In the genomic region with DNA sequence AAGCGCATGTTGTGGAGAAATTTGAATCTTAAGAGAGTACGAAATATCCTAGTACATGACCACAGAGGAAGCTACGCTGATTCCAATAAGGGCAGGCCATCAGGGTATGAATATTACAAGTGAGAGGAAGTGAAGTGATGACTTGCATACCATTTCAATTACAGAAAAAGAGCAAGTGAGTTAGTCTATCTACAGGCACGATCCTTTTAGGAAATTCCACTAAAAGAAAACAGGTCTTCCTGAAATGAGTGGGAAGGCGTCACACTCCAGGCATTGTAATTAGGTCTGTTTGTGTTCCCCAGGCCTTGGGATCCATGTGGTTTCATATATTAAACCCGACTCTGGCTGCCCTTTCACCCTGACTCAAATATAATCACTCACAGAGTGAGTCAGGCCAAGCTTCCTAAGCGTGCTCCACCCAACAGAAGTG, we compare ENCODE assay signal across 1 cellular context.
TF ChIP-seq lines count a peak whose summit lies in the region.

No MANE protein-coding gene starts in this region.

TF ChIP-seq in HEK293, 187 proteins besides CTCF, POLR2A, EP300 and RAD21 (continued from another document):
- TF ChIP-seq, protein P1, sequence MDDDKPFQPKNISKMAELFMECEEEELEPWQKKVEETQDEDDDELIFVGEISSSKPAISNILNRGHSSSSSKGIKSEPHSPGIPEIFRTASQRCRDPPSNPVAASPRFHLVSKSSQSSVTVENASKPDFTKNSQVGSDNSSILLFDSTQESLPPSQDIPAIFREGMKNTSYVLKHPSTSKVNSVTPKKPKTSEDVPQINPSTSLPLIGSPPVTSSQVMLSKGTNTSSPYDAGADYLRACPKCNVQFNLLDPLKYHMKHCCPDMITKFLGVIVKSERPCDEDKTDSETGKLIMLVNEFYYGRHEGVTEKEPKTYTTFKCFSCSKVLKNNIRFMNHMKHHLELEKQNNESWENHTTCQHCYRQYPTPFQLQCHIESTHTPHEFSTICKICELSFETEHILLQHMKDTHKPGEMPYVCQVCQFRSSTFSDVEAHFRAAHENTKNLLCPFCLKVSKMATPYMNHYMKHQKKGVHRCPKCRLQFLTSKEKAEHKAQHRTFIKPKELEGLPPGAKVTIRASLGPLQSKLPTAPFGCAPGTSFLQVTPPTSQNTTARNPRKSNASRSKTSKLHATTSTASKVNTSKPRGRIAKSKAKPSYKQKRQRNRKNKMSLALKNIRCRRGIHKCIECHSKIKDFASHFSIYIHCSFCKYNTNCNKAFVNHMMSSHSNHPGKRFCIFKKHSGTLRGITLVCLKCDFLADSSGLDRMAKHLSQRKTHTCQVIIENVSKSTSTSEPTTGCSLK (tag by site-specific recombination; IDR thresholded peaks at IDR 0.05) = no peak
- no peak for TF ChIP-seq ZNF223 (tag by site-specific recombination; IDR thresholded peaks at IDR 0.05)
- no peak for TF ChIP-seq REPIN1 (tag by site-specific recombination; IDR thresholded peaks at IDR 0.05; ENCODE audit: low read depth)
- TF ChIP-seq OSR2 (tag by site-specific recombination; IDR thresholded peaks at IDR 0.05) = peak; percentile 12; the same call in 1 of the 2 replicates
- no peak for TF ChIP-seq ZNF10 (tag by site-specific recombination; IDR thresholded peaks at IDR 0.05)
- TF ChIP-seq, protein P2, sequence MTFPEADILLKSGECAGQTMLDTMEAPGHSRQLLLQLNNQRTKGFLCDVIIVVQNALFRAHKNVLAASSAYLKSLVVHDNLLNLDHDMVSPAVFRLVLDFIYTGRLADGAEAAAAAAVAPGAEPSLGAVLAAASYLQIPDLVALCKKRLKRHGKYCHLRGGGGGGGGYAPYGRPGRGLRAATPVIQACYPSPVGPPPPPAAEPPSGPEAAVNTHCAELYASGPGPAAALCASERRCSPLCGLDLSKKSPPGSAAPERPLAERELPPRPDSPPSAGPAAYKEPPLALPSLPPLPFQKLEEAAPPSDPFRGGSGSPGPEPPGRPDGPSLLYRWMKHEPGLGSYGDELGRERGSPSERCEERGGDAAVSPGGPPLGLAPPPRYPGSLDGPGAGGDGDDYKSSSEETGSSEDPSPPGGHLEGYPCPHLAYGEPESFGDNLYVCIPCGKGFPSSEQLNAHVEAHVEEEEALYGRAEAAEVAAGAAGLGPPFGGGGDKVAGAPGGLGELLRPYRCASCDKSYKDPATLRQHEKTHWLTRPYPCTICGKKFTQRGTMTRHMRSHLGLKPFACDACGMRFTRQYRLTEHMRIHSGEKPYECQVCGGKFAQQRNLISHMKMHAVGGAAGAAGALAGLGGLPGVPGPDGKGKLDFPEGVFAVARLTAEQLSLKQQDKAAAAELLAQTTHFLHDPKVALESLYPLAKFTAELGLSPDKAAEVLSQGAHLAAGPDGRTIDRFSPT (tag by site-specific recombination; IDR thresholded peaks at IDR 0.05) = no peak
- TF ChIP-seq MEIS1 (CRISPR knock-in tag; IDR thresholded peaks at IDR 0.05; ENCODE audit: borderline replicate concordance) = no peak
- TF ChIP-seq ZNF2 (tag by site-specific recombination; IDR thresholded peaks at IDR 0.05) = no peak
- no peak for TF ChIP-seq ZNF324 (tag by site-specific recombination; IDR thresholded peaks at IDR 0.05)
- no peak for TF ChIP-seq KLF7 (tag by site-specific recombination; IDR thresholded peaks at IDR 0.05; ENCODE audit: borderline replicate concordance)
- TF ChIP-seq, protein P3, sequence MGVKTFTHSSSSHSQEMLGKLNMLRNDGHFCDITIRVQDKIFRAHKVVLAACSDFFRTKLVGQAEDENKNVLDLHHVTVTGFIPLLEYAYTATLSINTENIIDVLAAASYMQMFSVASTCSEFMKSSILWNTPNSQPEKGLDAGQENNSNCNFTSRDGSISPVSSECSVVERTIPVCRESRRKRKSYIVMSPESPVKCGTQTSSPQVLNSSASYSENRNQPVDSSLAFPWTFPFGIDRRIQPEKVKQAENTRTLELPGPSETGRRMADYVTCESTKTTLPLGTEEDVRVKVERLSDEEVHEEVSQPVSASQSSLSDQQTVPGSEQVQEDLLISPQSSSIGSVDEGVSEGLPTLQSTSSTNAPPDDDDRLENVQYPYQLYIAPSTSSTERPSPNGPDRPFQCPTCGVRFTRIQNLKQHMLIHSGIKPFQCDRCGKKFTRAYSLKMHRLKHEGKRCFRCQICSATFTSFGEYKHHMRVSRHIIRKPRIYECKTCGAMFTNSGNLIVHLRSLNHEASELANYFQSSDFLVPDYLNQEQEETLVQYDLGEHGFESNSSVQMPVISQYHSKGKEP (tag by site-specific recombination; IDR thresholded peaks at IDR 0.05) = no peak
- TF ChIP-seq ZFP37 (tag by site-specific recombination; IDR thresholded peaks at IDR 0.05) = no peak
